1 cellular context compared by ENCODE assay signal in the genomic region with DNA sequence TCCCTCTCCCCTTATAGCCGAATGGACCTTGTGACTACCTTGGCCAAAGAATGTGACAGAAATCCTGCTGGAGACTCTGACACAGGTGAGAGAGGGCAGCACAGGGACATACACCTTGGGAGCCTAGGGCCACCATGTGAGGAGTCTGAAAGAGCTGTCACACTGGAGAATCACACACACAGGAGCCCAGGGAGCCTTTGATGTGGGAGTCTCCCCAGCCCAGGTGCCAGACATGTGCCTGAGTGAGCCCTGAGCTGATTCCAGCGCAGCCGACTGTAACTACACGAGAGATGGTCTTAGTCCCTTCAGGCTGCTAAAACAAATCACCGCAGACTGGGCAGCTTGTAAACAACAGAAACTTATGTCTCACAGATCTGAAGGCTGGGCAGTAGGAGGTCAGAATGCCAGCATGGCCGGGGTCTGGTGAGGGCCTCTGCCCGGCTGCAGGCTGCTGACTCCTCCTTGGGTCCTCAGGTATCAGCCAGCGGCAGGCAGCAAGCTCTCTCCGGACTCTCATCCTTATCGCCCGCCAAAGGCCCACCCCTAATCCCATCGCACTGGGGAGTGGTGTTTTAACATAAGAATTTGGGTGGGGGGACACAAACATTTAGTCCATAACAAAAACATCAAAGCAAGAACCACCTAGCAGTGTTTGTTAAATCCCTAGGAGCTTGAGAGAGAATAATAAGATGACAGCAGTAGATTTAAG.
TF ChIP-seq lines count a peak whose summit lies in the region.

No MANE protein-coding gene starts in this region.

TF ChIP-seq in GM23338, 12 proteins besides CTCF, POLR2A, EP300 and RAD21 (continued from another document):
- TF ChIP-seq, protein P1, sequence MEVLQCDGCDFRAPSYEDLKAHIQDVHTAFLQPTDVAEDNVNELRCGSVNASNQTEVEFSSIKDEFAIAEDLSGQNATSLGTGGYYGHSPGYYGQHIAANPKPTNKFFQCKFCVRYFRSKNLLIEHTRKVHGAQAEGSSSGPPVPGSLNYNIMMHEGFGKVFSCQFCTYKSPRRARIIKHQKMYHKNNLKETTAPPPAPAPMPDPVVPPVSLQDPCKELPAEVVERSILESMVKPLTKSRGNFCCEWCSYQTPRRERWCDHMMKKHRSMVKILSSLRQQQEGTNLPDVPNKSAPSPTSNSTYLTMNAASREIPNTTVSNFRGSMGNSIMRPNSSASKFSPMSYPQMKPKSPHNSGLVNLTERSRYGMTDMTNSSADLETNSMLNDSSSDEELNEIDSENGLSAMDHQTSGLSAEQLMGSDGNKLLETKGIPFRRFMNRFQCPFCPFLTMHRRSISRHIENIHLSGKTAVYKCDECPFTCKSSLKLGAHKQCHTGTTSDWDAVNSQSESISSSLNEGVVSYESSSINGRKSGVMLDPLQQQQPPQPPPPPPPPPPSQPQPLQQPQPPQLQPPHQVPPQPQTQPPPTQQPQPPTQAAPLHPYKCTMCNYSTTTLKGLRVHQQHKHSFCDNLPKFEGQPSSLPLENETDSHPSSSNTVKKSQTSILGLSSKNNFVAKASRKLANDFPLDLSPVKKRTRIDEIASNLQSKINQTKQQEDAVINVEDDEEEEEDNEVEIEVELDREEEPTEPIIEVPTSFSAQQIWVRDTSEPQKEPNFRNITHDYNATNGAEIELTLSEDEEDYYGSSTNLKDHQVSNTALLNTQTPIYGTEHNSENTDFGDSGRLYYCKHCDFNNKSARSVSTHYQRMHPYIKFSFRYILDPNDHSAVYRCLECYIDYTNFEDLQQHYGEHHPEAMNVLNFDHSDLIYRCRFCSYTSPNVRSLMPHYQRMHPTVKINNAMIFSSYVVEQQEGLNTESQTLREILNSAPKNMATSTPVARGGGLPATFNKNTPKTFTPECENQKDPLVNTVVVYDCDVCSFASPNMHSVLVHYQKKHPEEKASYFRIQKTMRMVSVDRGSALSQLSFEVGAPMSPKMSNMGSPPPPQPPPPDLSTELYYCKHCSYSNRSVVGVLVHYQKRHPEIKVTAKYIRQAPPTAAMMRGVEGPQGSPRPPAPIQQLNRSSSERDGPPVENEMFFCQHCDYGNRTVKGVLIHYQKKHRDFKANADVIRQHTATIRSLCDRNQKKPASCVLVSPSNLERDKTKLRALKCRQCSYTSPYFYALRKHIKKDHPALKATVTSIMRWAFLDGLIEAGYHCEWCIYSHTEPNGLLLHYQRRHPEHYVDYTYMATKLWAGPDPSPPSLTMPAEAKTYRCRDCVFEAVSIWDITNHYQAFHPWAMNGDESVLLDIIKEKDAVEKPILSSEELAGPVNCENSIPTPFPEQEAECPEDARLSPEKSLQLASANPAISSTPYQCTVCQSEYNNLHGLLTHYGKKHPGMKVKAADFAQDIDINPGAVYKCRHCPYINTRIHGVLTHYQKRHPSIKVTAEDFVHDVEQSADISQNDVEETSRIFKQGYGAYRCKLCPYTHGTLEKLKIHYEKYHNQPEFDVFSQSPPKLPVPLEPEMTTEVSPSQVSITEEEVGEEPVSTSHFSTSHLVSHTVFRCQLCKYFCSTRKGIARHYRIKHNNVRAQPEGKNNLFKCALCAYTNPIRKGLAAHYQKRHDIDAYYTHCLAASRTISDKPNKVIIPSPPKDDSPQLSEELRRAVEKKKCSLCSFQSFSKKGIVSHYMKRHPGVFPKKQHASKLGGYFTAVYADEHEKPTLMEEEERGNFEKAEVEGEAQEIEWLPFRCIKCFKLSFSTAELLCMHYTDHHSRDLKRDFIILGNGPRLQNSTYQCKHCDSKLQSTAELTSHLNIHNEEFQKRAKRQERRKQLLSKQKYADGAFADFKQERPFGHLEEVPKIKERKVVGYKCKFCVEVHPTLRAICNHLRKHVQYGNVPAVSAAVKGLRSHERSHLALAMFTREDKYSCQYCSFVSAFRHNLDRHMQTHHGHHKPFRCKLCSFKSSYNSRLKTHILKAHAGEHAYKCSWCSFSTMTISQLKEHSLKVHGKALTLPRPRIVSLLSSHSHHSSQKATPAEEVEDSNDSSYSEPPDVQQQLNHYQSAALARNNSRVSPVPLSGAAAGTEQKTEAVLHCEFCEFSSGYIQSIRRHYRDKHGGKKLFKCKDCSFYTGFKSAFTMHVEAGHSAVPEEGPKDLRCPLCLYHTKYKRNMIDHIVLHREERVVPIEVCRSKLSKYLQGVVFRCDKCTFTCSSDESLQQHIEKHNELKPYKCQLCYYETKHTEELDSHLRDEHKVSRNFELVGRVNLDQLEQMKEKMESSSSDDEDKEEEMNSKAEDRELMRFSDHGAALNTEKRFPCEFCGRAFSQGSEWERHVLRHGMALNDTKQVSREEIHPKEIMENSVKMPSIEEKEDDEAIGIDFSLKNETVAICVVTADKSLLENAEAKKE (CRISPR knock-in tag; IDR thresholded peaks at IDR 0.05), result no peak
- no peak for TF ChIP-seq EZH2 (IDR thresholded peaks at IDR 0.05; ENCODE audit: low read depth, unreplicated experiment)
- TF ChIP-seq NANOG (IDR thresholded peaks at IDR 0.05; ENCODE audit: borderline replicate concordance), result no peak; the same call in 1 of the 2 replicates
- TF ChIP-seq CREB1 (CRISPR knock-in tag; IDR thresholded peaks at IDR 0.05; ENCODE audit: low read depth), result no peak
- TF ChIP-seq ZNF114 (CRISPR knock-in tag; IDR thresholded peaks at IDR 0.05), result no peak
- TF ChIP-seq JUNB (IDR thresholded peaks at IDR 0.05; ENCODE audit: unreplicated experiment), result no peak
- no peak for TF ChIP-seq REST (IDR thresholded peaks at IDR 0.05; ENCODE audit: unreplicated experiment)
- TF ChIP-seq EZH2phosphoT487 (IDR thresholded peaks at IDR 0.05; ENCODE audit: unreplicated experiment), result no peak
